1 cellular context compared by ENCODE assay signal in the genomic region with DNA sequence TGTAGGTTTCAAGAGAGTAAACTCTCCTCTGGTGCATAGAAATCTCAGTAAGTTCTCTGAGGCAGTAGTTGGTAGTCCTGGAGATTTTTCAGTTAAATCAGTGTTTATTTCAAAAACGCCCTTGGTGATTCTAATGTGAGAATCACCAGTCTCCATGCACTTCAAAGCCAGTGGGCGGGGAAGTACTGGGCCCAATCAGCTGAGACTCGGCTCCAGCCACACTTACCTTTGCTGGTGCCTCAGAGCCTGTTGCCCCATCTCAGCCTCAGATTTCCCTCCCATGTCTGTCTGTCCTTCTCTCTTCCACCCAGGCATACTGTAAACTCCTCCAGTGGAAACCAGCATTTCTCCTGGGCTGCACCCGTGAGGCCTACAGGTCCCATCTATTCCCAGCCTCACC.
A peak's percentile ranks its signal among the peaks of the same experiment; 100 is the strongest.
TF ChIP-seq lines count a peak whose summit lies in the region.

No MANE protein-coding gene starts in this region.

TF ChIP-seq in HepG2, 621 proteins besides CTCF, POLR2A, EP300 and RAD21 (continued from another document and continues in another):
- TF ChIP-seq ARID5B (CRISPR knock-in tag; IDR thresholded peaks at IDR 0.05) (peak; percentile 17; the same call in 1 of the 2 replicates), FOXA1 (IDR thresholded peaks at IDR 0.05) (no peak), FOXA1 (CRISPR knock-in tag; IDR thresholded peaks at IDR 0.05) (no peak), ZNF605 (CRISPR knock-in tag; IDR thresholded peaks at IDR 0.05) (0 out of 2 replicates have a peak, but pooled peaks have one; percentile 39), ZFX (CRISPR knock-in tag; IDR thresholded peaks at IDR 0.05; ENCODE audit: low read depth) (peak; percentile 42; the same call in 1 of the 2 replicates), CHD4 (IDR thresholded peaks at IDR 0.05; ENCODE audit: borderline replicate concordance, low read length) (0 out of 2 replicates have a peak, but pooled peaks have one; percentile 44), ZNF460 (CRISPR knock-in tag; IDR thresholded peaks at IDR 0.05; ENCODE audit: borderline replicate concordance) (no peak), ERF (CRISPR knock-in tag; IDR thresholded peaks at IDR 0.05) (0 out of 2 replicates have a peak, but pooled peaks have one; percentile 0), ZNF264 (CRISPR knock-in tag; IDR thresholded peaks at IDR 0.05) (no peak), RXRB (CRISPR knock-in tag; IDR thresholded peaks at IDR 0.05; ENCODE audit: borderline replicate concordance) (no peak), XRCC5 (optimal IDR thresholded peaks at IDR 0.05; ENCODE audit: low read length) (no peak), KDM2A (CRISPR knock-in tag; IDR thresholded peaks at IDR 0.05; ENCODE audit: borderline replicate concordance, low read depth) (0 out of 2 replicates have a peak, but pooled peaks have one; percentile 14), ATRX (CRISPR knock-in tag; IDR thresholded peaks at IDR 0.05; ENCODE audit: borderline replicate concordance) (no peak), ZNF816 (CRISPR knock-in tag; IDR thresholded peaks at IDR 0.05; ENCODE audit: borderline replicate concordance) (no peak), ELF4 (CRISPR knock-in tag; IDR thresholded peaks at IDR 0.05; ENCODE audit: borderline replicate concordance) (peak; percentile 46; the same call in 1 of the 2 replicates), GATA4 (IDR thresholded peaks at IDR 0.05; ENCODE audit: borderline replicate concordance, low read depth) (no peak), NFYC (CRISPR knock-in tag; IDR thresholded peaks at IDR 0.05) (peak; percentile 10; the same call in 1 of the 2 replicates), RELA (CRISPR knock-in tag; IDR thresholded peaks at IDR 0.05) (no peak), ZNF431 (CRISPR knock-in tag; IDR thresholded peaks at IDR 0.05; ENCODE audit: borderline replicate concordance, low read depth) (no peak), STAT5B (CRISPR knock-in tag; IDR thresholded peaks at IDR 0.05) (no peak), TOPORS (CRISPR knock-in tag; IDR thresholded peaks at IDR 0.05) (no peak), RFX5 (IDR thresholded peaks at IDR 0.05; ENCODE audit: low read depth, low read length) (peak; percentile 81), ZNF253 (CRISPR knock-in tag; IDR thresholded peaks at IDR 0.05; ENCODE audit: borderline replicate concordance) (no peak), ZNF34 (CRISPR knock-in tag; IDR thresholded peaks at IDR 0.05; ENCODE audit: borderline replicate concordance) (no peak), NFE2L2 (IDR thresholded peaks at IDR 0.05; ENCODE audit: low read length) (no peak), ZNF761 (CRISPR knock-in tag; conservative IDR thresholded peaks at IDR 0.05) (no peak), ZNF839 (CRISPR knock-in tag; IDR thresholded peaks at IDR 0.05; ENCODE audit: borderline replicate concordance) (no peak), NFKBIZ (CRISPR knock-in tag; IDR thresholded peaks at IDR 0.05) (no peak), ZNF235 (CRISPR knock-in tag; IDR thresholded peaks at IDR 0.05; ENCODE audit: borderline replicate concordance) (no peak), ZNF10 (CRISPR knock-in tag; IDR thresholded peaks at IDR 0.05; ENCODE audit: borderline replicate concordance, low read depth) (no peak), GFI1 (CRISPR knock-in tag; IDR thresholded peaks at IDR 0.05; ENCODE audit: borderline replicate concordance) (peak; percentile 63), SP2 (CRISPR knock-in tag; IDR thresholded peaks at IDR 0.05) (no peak), PLSCR1 (CRISPR knock-in tag; IDR thresholded peaks at IDR 0.05; ENCODE audit: borderline replicate concordance) (no peak), CC2D1A (CRISPR knock-in tag; IDR thresholded peaks at IDR 0.05) (no peak), TEAD2 (CRISPR knock-in tag; IDR thresholded peaks at IDR 0.05) (no peak), ZNF883 (CRISPR knock-in tag; IDR thresholded peaks at IDR 0.05; ENCODE audit: not compliant biosample characterization) (no peak), ZNF775 (CRISPR knock-in tag; IDR thresholded peaks at IDR 0.05; ENCODE audit: borderline replicate concordance) (no peak), SALL2 (CRISPR knock-in tag; IDR thresholded peaks at IDR 0.05) (no peak), RARG (CRISPR knock-in tag; IDR thresholded peaks at IDR 0.05; ENCODE audit: low read depth) (no peak), BHLHE40 (IDR thresholded peaks at IDR 0.05; ENCODE audit: low read length) (no peak), PHF5A (CRISPR knock-in tag; IDR thresholded peaks at IDR 0.05; ENCODE audit: low read depth, unreplicated experiment) (no peak)
- TF ChIP-seq, protein P1, sequence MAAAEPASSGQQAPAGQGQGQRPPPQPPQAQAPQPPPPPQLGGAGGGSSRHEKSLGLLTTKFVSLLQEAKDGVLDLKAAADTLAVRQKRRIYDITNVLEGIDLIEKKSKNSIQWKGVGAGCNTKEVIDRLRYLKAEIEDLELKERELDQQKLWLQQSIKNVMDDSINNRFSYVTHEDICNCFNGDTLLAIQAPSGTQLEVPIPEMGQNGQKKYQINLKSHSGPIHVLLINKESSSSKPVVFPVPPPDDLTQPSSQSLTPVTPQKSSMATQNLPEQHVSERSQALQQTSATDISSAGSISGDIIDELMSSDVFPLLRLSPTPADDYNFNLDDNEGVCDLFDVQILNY (CRISPR knock-in tag; conservative IDR thresholded peaks at IDR 0.05) = no peak
- TF ChIP-seq, protein P2, sequence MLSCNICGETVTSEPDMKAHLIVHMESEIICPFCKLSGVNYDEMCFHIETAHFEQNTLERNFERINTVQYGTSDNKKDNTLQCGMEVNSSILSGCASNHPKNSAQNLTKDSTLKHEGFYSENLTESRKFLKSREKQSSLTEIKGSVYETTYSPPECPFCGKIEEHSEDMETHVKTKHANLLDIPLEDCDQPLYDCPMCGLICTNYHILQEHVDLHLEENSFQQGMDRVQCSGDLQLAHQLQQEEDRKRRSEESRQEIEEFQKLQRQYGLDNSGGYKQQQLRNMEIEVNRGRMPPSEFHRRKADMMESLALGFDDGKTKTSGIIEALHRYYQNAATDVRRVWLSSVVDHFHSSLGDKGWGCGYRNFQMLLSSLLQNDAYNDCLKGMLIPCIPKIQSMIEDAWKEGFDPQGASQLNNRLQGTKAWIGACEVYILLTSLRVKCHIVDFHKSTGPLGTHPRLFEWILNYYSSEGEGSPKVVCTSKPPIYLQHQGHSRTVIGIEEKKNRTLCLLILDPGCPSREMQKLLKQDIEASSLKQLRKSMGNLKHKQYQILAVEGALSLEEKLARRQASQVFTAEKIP (CRISPR knock-in tag; IDR thresholded peaks at IDR 0.05; ENCODE audit: borderline replicate concordance) = no peak
- TF ChIP-seq, protein P3, sequence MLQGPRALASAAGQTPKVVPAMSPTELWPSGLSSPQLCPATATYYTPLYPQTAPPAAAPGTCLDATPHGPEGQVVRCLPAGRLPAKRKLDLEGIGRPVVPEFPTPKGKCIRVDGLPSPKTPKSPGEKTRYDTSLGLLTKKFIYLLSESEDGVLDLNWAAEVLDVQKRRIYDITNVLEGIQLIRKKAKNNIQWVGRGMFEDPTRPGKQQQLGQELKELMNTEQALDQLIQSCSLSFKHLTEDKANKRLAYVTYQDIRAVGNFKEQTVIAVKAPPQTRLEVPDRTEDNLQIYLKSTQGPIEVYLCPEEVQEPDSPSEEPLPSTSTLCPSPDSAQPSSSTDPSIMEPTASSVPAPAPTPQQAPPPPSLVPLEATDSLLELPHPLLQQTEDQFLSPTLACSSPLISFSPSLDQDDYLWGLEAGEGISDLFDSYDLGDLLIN (CRISPR knock-in tag; IDR thresholded peaks at IDR 0.05; ENCODE audit: borderline replicate concordance) = no peak
- TF ChIP-seq, protein P4, sequence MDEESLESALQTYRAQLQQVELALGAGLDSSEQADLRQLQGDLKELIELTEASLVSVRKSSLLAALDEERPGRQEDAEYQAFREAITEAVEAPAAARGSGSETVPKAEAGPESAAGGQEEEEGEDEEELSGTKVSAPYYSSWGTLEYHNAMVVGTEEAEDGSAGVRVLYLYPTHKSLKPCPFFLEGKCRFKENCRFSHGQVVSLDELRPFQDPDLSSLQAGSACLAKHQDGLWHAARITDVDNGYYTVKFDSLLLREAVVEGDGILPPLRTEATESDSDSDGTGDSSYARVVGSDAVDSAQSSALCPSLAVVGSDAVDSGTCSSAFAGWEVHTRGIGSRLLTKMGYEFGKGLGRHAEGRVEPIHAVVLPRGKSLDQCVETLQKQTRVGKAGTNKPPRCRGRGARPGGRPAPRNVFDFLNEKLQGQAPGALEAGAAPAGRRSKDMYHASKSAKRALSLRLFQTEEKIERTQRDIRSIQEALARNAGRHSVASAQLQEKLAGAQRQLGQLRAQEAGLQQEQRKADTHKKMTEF (CRISPR knock-in tag; IDR thresholded peaks at IDR 0.05) = no peak
- TF ChIP-seq, protein P5, sequence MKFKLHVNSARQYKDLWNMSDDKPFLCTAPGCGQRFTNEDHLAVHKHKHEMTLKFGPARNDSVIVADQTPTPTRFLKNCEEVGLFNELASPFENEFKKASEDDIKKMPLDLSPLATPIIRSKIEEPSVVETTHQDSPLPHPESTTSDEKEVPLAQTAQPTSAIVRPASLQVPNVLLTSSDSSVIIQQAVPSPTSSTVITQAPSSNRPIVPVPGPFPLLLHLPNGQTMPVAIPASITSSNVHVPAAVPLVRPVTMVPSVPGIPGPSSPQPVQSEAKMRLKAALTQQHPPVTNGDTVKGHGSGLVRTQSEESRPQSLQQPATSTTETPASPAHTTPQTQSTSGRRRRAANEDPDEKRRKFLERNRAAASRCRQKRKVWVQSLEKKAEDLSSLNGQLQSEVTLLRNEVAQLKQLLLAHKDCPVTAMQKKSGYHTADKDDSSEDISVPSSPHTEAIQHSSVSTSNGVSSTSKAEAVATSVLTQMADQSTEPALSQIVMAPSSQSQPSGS (CRISPR knock-in tag; IDR thresholded peaks at IDR 0.05) = no peak
- TF ChIP-seq, protein P6, sequence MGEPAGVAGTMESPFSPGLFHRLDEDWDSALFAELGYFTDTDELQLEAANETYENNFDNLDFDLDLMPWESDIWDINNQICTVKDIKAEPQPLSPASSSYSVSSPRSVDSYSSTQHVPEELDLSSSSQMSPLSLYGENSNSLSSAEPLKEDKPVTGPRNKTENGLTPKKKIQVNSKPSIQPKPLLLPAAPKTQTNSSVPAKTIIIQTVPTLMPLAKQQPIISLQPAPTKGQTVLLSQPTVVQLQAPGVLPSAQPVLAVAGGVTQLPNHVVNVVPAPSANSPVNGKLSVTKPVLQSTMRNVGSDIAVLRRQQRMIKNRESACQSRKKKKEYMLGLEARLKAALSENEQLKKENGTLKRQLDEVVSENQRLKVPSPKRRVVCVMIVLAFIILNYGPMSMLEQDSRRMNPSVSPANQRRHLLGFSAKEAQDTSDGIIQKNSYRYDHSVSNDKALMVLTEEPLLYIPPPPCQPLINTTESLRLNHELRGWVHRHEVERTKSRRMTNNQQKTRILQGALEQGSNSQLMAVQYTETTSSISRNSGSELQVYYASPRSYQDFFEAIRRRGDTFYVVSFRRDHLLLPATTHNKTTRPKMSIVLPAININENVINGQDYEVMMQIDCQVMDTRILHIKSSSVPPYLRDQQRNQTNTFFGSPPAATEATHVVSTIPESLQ (CRISPR knock-in tag; conservative IDR thresholded peaks at IDR 0.05) = no peak
- TF ChIP-seq, protein P7, sequence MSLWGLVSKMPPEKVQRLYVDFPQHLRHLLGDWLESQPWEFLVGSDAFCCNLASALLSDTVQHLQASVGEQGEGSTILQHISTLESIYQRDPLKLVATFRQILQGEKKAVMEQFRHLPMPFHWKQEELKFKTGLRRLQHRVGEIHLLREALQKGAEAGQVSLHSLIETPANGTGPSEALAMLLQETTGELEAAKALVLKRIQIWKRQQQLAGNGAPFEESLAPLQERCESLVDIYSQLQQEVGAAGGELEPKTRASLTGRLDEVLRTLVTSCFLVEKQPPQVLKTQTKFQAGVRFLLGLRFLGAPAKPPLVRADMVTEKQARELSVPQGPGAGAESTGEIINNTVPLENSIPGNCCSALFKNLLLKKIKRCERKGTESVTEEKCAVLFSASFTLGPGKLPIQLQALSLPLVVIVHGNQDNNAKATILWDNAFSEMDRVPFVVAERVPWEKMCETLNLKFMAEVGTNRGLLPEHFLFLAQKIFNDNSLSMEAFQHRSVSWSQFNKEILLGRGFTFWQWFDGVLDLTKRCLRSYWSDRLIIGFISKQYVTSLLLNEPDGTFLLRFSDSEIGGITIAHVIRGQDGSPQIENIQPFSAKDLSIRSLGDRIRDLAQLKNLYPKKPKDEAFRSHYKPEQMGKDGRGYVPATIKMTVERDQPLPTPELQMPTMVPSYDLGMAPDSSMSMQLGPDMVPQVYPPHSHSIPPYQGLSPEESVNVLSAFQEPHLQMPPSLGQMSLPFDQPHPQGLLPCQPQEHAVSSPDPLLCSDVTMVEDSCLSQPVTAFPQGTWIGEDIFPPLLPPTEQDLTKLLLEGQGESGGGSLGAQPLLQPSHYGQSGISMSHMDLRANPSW (CRISPR knock-in tag; IDR thresholded peaks at IDR 0.05; ENCODE audit: borderline replicate concordance) = no peak
